In the genomic region with DNA sequence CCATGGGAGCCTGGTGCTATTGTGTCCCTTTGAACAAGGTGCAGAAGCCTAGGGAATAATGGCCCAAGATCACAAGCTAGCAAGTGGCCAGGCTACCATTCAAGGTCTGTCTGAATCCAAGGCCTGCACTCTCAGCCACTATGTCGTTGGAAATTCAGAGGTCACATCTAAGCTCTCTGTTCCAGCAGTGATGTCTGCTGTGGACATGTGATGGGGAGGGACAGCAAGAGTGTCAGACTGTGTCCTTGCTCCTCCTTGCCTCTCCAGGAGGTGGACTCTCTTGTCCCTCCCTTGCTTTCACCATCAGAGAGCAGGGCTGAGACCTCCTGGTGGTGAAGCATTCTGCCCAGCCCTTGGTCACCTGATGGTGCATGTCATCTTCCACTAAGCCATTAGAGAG, we compare ENCODE assay signal across 18 cellular contexts. TPM values are rescaled to one million over a fixed set of nuclear protein-coding genes. Genes with fewer than 3 reads are reported as not detected.
DNase-seq lines count a peak whose midpoint lies in the region; ATAC-seq, FAIRE-seq and TF ChIP-seq lines count a peak whose summit lies in the region.
"Had no signal": no experiment of that assay in that cellular context is flagged by ENCODE, and none has a peak within 500 bp of the region (broad histone marks: within the 10 kb centered on the region; RNA-seq: fewer than 3 reads in every experiment).

No MANE protein-coding gene starts in this region.

- intact Hi-C loops in sigmoid colon (cut with DNase I): no loop called here

- TF ChIP-seq POLR2A in sigmoid colon (IDR thresholded peaks at IDR 0.05): no peak

- H3K4me1 Mint-ChIP-seq in activated naive CD8-positive, alpha-beta T cell (ENCODE audit: low read depth): peaks cover 82% of the 10 kb centered on the region
- peaks cover 69% of the 10 kb centered on the region for H3K4me1 Mint-ChIP-seq in activated naive CD8-positive, alpha-beta T cell treated with anti-CD3 and anti-CD28 coated beads for 36 hours
- peaks cover 46% of the 10 kb centered on the region for H3K4me1 Mint-ChIP-seq in T-helper 17 cell

- in situ Hi-C loops in KBM-7 (cut with MboI; ENCODE audit: low pct_unique_long_range_greater_than_20kb, low sequenced_read_pairs): no loop called here

- H3K9me3 ChIP-seq in T-helper 17 cell (ENCODE audit: control insufficient read depth, low read length, poor library complexity, severe bottlenecking): no peaks in the 10 kb centered on the region
- no peaks in the 10 kb centered on the region for H3K9me3 ChIP-seq in hepatocyte (ENCODE audit: low read depth)
- H3K9me3 ChIP-seq in sigmoid colon: no peaks in the 10 kb centered on the region
- H3K9me3 ChIP-seq: A549 had no signal

- H3K36me3 ChIP-seq in hepatocyte (replicated peaks; ENCODE audit: insufficient read depth, low read depth) (no peaks in the 10 kb centered on the region), sigmoid colon (no peaks in the 10 kb centered on the region)

- peak; percentile 74 for FAIRE-seq in urothelium cell line (lab: Jason Lieb, UNC)
- FAIRE-seq: A549 had no signal

- H3K79me2 ChIP-seq in hepatocyte: peaks cover 3% of the 10 kb centered on the region

- no peaks in the 10 kb centered on the region for H4K20me1 ChIP-seq in hepatocyte (ENCODE audit: insufficient read depth, poor library complexity, severe bottlenecking)

- H3K36me3 Mint-ChIP-seq in activated naive CD8-positive, alpha-beta T cell: no peaks in the 10 kb centered on the region
- H3K36me3 Mint-ChIP-seq in activated naive CD8-positive, alpha-beta T cell treated with anti-CD3 and anti-CD28 coated beads for 36 hours: peaks cover 15% of the 10 kb centered on the region
- H3K36me3 Mint-ChIP-seq in T-helper 17 cell (ENCODE audit: low read depth): no peaks in the 10 kb centered on the region
- H3K36me3 Mint-ChIP-seq: natural killer cell treated with Interleukin-12 subunit alpha and Interleukin-12 subunit beta and Interleukin-15 and Interleukin-18, amount 100 ng/mL, for 72 hours had no signal

- H3K4me2 ChIP-seq in hepatocyte: no peak overlapping the region
- H3K4me2 ChIP-seq: A549 had no signal

- H3K4me1 ChIP-seq in hepatocyte (ENCODE audit: insufficient read depth) (peaks cover 52% of the 10 kb centered on the region), sigmoid colon (peaks cover 0 to 87% (median 66%) of the 10 kb centered on the region in 4 donors)

- no peak for TF ChIP-seq EP300 in sigmoid colon (IDR thresholded peaks at IDR 0.05)

- DNase-seq in activated naive CD8-positive, alpha-beta T cell treated with anti-CD3 and anti-CD28 coated beads for 36 hours: no peak
- DNase-seq in T-helper 17 cell (no peak), hepatocyte (ENCODE audit: low spot score) (peak; percentile 36), urothelium cell line (ENCODE audit: low spot score) (no peak), KBM-7 (no peak), sigmoid colon (no peak)
- DNase-seq: activated CD4-positive, alpha-beta T cell treated with anti-CD3 and anti-CD28 coated beads for 48 hours; activated T-cell treated with anti-CD3 and anti-CD28 coated beads, Interleukin-2, amount 50 U/mL, for 1 hour; COR-L47; NCI-H1092 treated with DMSO at 0.1 percent for 48 hours; PC-3; substantia nigra had no signal

- no peak for ATAC-seq in T-helper 17 cell
- ATAC-seq in GM18498 (IDR thresholded peaks at IDR 0.05; ENCODE audit: unreplicated experiment): no peak
- ATAC-seq: A549; natural killer cell treated with Interleukin-12 subunit alpha and Interleukin-12 subunit beta and Interleukin-15 and Interleukin-18, amount 100 ng/mL, for 72 hours; PC-3 had no signal

- no peaks in the 10 kb centered on the region for H3K9me2 ChIP-seq in hepatocyte (replicated peaks; ENCODE audit: insufficient read depth)

- H3K27me3 ChIP-seq in hepatocyte (no peaks in the 10 kb centered on the region), sigmoid colon (no peaks in the 10 kb centered on the region)

- H3K4me3 ChIP-seq in hepatocyte: no peak overlapping the region
- H3K4me3 ChIP-seq in sigmoid colon: no peak overlapping the region
- H3K4me3 ChIP-seq: A549, SK-N-MC had no signal

- H3K27ac ChIP-seq in hepatocyte (peak overlapping the region; percentile 82), sigmoid colon (peak overlapping the region in 2 of 4 donors; percentile 84 to 87)
- H3K27ac ChIP-seq: A549, epithelial cell of prostate had no signal

- no peak for TF ChIP-seq CTCF in hepatocyte (IDR thresholded peaks at IDR 0.05; ENCODE audit: poor library complexity)
- TF ChIP-seq CTCF in sigmoid colon (IDR thresholded peaks at IDR 0.05): no peak

- no peak overlapping the region for H2AFZ ChIP-seq in hepatocyte

- no peak overlapping the region for H3K4me3 Mint-ChIP-seq in activated naive CD8-positive, alpha-beta T cell
- H3K4me3 Mint-ChIP-seq in activated naive CD8-positive, alpha-beta T cell treated with anti-CD3 and anti-CD28 coated beads for 36 hours: no peak overlapping the region
- H3K4me3 Mint-ChIP-seq in T-helper 17 cell: no peak overlapping the region
- H3K4me3 Mint-ChIP-seq: natural killer cell treated with Interleukin-12 subunit alpha and Interleukin-12 subunit beta and Interleukin-15 and Interleukin-18, amount 100 ng/mL, for 72 hours had no signal

- H3K9me3 Mint-ChIP-seq in activated naive CD8-positive, alpha-beta T cell (ENCODE audit: low read depth): no peaks in the 10 kb centered on the region
- no peaks in the 10 kb centered on the region for H3K9me3 Mint-ChIP-seq in activated naive CD8-positive, alpha-beta T cell treated with anti-CD3 and anti-CD28 coated beads for 36 hours
- H3K9me3 Mint-ChIP-seq: natural killer cell treated with Interleukin-12 subunit alpha and Interleukin-12 subunit beta and Interleukin-15 and Interleukin-18, amount 100 ng/mL, for 72 hours had no signal

- WGBS in hepatocyte (ENCODE audit: low lambda C conversion rate, missing lambda C conversion rate): 78% methylated on average over 1 of the region's 1 CpG
- WGBS in sigmoid colon, 2 donors: 88 to 91% methylated on average over 1 of the region's 1 CpG

- peak overlapping the region; percentile 58 for H3K27ac Mint-ChIP-seq in activated naive CD8-positive, alpha-beta T cell
- no peak overlapping the region for H3K27ac Mint-ChIP-seq in activated naive CD8-positive, alpha-beta T cell treated with anti-CD3 and anti-CD28 coated beads for 36 hours
- peak overlapping the region; percentile 90 for H3K27ac Mint-ChIP-seq in T-helper 17 cell
- H3K27ac Mint-ChIP-seq: natural killer cell treated with Interleukin-12 subunit alpha and Interleukin-12 subunit beta and Interleukin-15 and Interleukin-18, amount 100 ng/mL, for 72 hours had no signal

- no peaks in the 10 kb centered on the region for H3K27me3 Mint-ChIP-seq in activated naive CD8-positive, alpha-beta T cell
- H3K27me3 Mint-ChIP-seq in activated naive CD8-positive, alpha-beta T cell treated with anti-CD3 and anti-CD28 coated beads for 36 hours: no peaks in the 10 kb centered on the region
- no peaks in the 10 kb centered on the region for H3K27me3 Mint-ChIP-seq in T-helper 17 cell
- H3K27me3 Mint-ChIP-seq: natural killer cell treated with Interleukin-12 subunit alpha and Interleukin-12 subunit beta and Interleukin-15 and Interleukin-18, amount 100 ng/mL, for 72 hours had no signal

RNA-seq across cellular contexts. Expression of a gene that starts 37.2 kb away (rescaled TPM):
- under 1 TPM; 0.56 to 0.80 TPM for total RNA-seq in activated naive CD8-positive, alpha-beta T cell treated with anti-CD3 and anti-CD28 coated beads for 36 hours
- total RNA-seq in T-helper 17 cell: 1 to 10 TPM in 1 of 2 donors, under 1 TPM in 1; 0.80 to 1.1 TPM
- total RNA-seq in hepatocyte: 6.1 and 9.7 TPM in 2 replicates
- polyA plus RNA-seq in hepatocyte: 6.9 and 10.8 TPM in 2 replicates
- total RNA-seq in sigmoid colon: 1 to 10 TPM; 1.2 to 8.6 (median 3.8) TPM
- 1 to 10 TPM in 1 of 3 donors, not detected in 2; 2.6 TPM for polyA plus RNA-seq in sigmoid colon
